Comparison of ENCODE assay signal across 23 cellular contexts in the genomic region with DNA sequence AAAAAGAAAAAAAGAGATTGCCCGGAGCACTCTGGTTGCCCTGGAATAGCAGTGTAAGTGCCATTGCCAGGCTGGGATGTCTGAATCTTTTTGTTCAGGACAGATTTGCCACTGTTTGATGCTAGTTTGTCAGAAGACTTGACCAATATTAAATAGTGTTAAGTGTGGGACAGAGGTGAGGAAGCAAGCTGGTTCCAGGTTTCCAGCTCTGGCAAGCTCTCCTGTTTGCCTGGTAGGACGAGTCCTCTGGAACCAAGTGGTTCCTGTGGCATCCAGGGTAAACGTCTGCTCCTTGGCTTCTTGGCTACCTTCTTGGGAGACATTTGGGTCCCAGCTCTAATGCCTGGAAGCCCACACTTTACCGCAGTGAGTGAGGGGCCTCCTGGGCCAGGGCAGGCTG. TPM values are rescaled to one million over a fixed set of nuclear protein-coding genes. Genes with fewer than 3 reads are reported as not detected.
DNase-seq lines count a peak whose midpoint lies in the region; ATAC-seq and TF ChIP-seq lines count a peak whose summit lies in the region.
"Had no signal": no experiment of that assay in that cellular context is flagged by ENCODE, and none has a peak within 500 bp of the region (broad histone marks: within the 10 kb centered on the region; RNA-seq: fewer than 3 reads in every experiment).

No MANE protein-coding gene starts in this region.

- H3K36me3 ChIP-seq in left ventricle myocardium inferior (no peaks in the 10 kb centered on the region), heart left ventricle (no peaks in the 10 kb centered on the region), esophagus squamous epithelium (no peaks in the 10 kb centered on the region), sigmoid colon (no peaks in the 10 kb centered on the region), vagina (no peaks in the 10 kb centered on the region), transverse colon (no peaks in the 10 kb centered on the region)
- H3K36me3 ChIP-seq: SJSA1 had no signal

- H3K4me1 ChIP-seq in left ventricle myocardium inferior: peaks cover 23% of the 10 kb centered on the region
- peaks cover 0 to 35% (median 2%) of the 10 kb centered on the region in 12 donors for H3K4me1 ChIP-seq in heart left ventricle
- H3K4me1 ChIP-seq in esophagus squamous epithelium: peaks cover 25 to 83% (median 62%) of the 10 kb centered on the region in 3 donors
- H3K4me1 ChIP-seq in sigmoid colon: peaks cover 0 to 75% (median 42%) of the 10 kb centered on the region in 4 donors
- H3K4me1 ChIP-seq in vagina: peaks cover 65% of the 10 kb centered on the region
- H3K4me1 ChIP-seq in transverse colon: peaks cover 0 to 29% (median under 1%) of the 10 kb centered on the region in 4 donors
- H3K4me1 ChIP-seq: SJSA1 had no signal

- intact Hi-C loops in left ventricle myocardium inferior (cut with micrococcal nuclease) (no loop called here), heart left ventricle (cut with DNase I) (loop anchor here in 2 of 10 donors (10.0 kb wide), 1 partner anchor 119 kb away; no protein-coding TSS in a partner anchor), esophagus squamous epithelium (cut with DNase I) (no loop called here), sigmoid colon (cut with DNase I) (no loop called here), vagina (cut with DNase I) (no loop called here), transverse colon (cut with DNase I; ENCODE audit: low total_unique reads) (no loop called here)

- TF ChIP-seq CTCF in left ventricle myocardium inferior (IDR thresholded peaks at IDR 0.05; ENCODE audit: borderline replicate concordance) (no peak), heart left ventricle (IDR thresholded peaks at IDR 0.05) (no peak), esophagus squamous epithelium (IDR thresholded peaks at IDR 0.05) (no peak), sigmoid colon (IDR thresholded peaks at IDR 0.05) (no peak), vagina (IDR thresholded peaks at IDR 0.05) (no peak), transverse colon (IDR thresholded peaks at IDR 0.05) (no peak)

- H3K9me3 ChIP-seq in left ventricle myocardium inferior (replicated peaks) (no peaks in the 10 kb centered on the region), heart left ventricle (no peaks in the 10 kb centered on the region), esophagus squamous epithelium (no peaks in the 10 kb centered on the region), sigmoid colon (no peaks in the 10 kb centered on the region), vagina (no peaks in the 10 kb centered on the region), transverse colon (no peaks in the 10 kb centered on the region)
- H3K9me3 ChIP-seq: SJSA1 had no signal

- TF ChIP-seq POLR2A in heart left ventricle (IDR thresholded peaks at IDR 0.05): no peak
- no peak for TF ChIP-seq POLR2A in esophagus squamous epithelium (IDR thresholded peaks at IDR 0.05)
- TF ChIP-seq POLR2A in sigmoid colon (IDR thresholded peaks at IDR 0.05): no peak
- TF ChIP-seq POLR2A in vagina (IDR thresholded peaks at IDR 0.05): no peak
- no peak for TF ChIP-seq POLR2A in transverse colon (IDR thresholded peaks at IDR 0.05)

- in situ Hi-C loops in transverse colon (cut with MboI; ENCODE audit: low pct_ligation_motif_present in 1 of 4, low pct_unique_long_range_greater_than_20kb in 1 of 4, low sequenced_read_pairs in 3 of 4): loop anchor here in 1 of 4 donors (25.0 kb wide), 1 partner anchor 421 kb away; no protein-coding TSS in a partner anchor

- H3K27ac ChIP-seq in left ventricle myocardium inferior (replicated peaks): peak overlapping the region; percentile 58
- H3K27ac ChIP-seq in heart left ventricle: no peak overlapping the region
- peak overlapping the region; percentile 72 to 84 (median 74) for H3K27ac ChIP-seq in esophagus squamous epithelium
- H3K27ac ChIP-seq in sigmoid colon: peak overlapping the region in 3 of 4 donors; percentile 8 to 58 (median 51)
- peak overlapping the region; percentile 48 for H3K27ac ChIP-seq in vagina
- peak overlapping the region in 1 of 4 donors; percentile 27 for H3K27ac ChIP-seq in transverse colon
- H3K27ac ChIP-seq: HL-60, SJSA1 had no signal

- WGBS in heart left ventricle, 4 donors: 85 to 91% (median 86%) methylated on average over 3 to 4 of the region's 4 CpGs
- 32 to 67% methylated on average over 1 to 4 of the region's 4 CpGs for WGBS in esophagus squamous epithelium, 2 donors
- 63 to 79% methylated on average over 4 of the region's 4 CpGs for WGBS in sigmoid colon, 2 donors
- 65% methylated on average over 4 of the region's 4 CpGs; no CpG with 5 or more reads in 1 of the 2 donors for WGBS in transverse colon (ENCODE audit: low coverage in 1 of 2), 2 donors

- no peaks in the 10 kb centered on the region for H3K27me3 ChIP-seq in left ventricle myocardium inferior (ENCODE audit: low read depth)
- no peaks in the 10 kb centered on the region for H3K27me3 ChIP-seq in heart left ventricle
- H3K27me3 ChIP-seq in esophagus squamous epithelium: no peaks in the 10 kb centered on the region
- H3K27me3 ChIP-seq in sigmoid colon: no peaks in the 10 kb centered on the region
- no peaks in the 10 kb centered on the region for H3K27me3 ChIP-seq in vagina
- H3K27me3 ChIP-seq in transverse colon: no peaks in the 10 kb centered on the region
- H3K27me3 ChIP-seq: SJSA1 had no signal

- no peak for TF ChIP-seq EP300 in sigmoid colon (IDR thresholded peaks at IDR 0.05)
- TF ChIP-seq EP300 in transverse colon (IDR thresholded peaks at IDR 0.05; ENCODE audit: low read depth): no peak

- H3K4me3 ChIP-seq in left ventricle myocardium inferior: no peak overlapping the region
- no peak overlapping the region for H3K4me3 ChIP-seq in heart left ventricle
- no peak overlapping the region for H3K4me3 ChIP-seq in esophagus squamous epithelium
- H3K4me3 ChIP-seq in sigmoid colon: no peak overlapping the region
- H3K4me3 ChIP-seq in vagina: no peak overlapping the region
- H3K4me3 ChIP-seq in transverse colon: no peak overlapping the region
- H3K4me3 ChIP-seq: SJSA1 had no signal

- no peak for DNase-seq in left ventricle myocardium inferior
- DNase-seq in heart left ventricle: no peak
- no peak for DNase-seq in esophagus squamous epithelium (lab: John Stamatoyannopoulos, UW)
- no peak for DNase-seq in sigmoid colon
- no peak for DNase-seq in vagina (ENCODE audit: extremely low spot score in 2 of 2)
- DNase-seq in transverse colon: no peak
- no peak for DNase-seq in KG1 (lab: John Stamatoyannopoulos, UW)
- DNase-seq: DMS153; DND-41; HCEC 1CT; Karpas-422; MV-4-11; NCI-H1105; NCI-H146; NCI-H1930; NCI-H446 treated with DMSO at 0.1 percent for 48 hours; NCI-H526; NCI-H82; NK-92 treated with Interleukin-12 subunit alpha and Interleukin-12 subunit beta, amount 100 ng/mL, for 24 hours; PC-3 had no signal

- no peak for ATAC-seq in heart left ventricle
- ATAC-seq: PC-3, Right ventricle myocardium inferior had no signal

RNA-seq across cellular contexts. Expression of a gene that starts 20.8 kb away (rescaled TPM):
- total RNA-seq in left ventricle myocardium inferior (138 TPM), heart left ventricle (100 to 1,000 TPM in 8 of 9 donors, 10 to 100 TPM in 1; 83.1 to 441 (median 157) TPM), esophagus squamous epithelium (100 to 1,000 TPM in 2 of 4 donors, 10 to 100 TPM in 2; 26.9 to 899 (median 95.4) TPM), sigmoid colon (100 to 1,000 TPM; 254 to 773 (median 488) TPM), vagina (1,041 TPM), transverse colon (100 to 1,000 TPM; 146 to 263 (median 190) TPM)
- polyA plus RNA-seq in heart left ventricle (100 to 1,000 TPM in 1 of 2 donors, 10 to 100 TPM in 1; 58.2 to 108 TPM), sigmoid colon (100 to 1,000 TPM in 1 of 3 donors, 10 to 100 TPM in 2; 13.6 to 131 (median 36.0) TPM)

Comparison
In these comparisons a context has a peak if more than half of its experiments do, and no peak if none do; other contexts are left out.
1. H3K27ac ChIP-seq: peak in left ventricle myocardium inferior (single experiment), esophagus squamous epithelium (4 of 4), sigmoid colon (3 of 4) and vagina (single experiment); none in heart left ventricle (0 of 12).